In the genomic region with DNA sequence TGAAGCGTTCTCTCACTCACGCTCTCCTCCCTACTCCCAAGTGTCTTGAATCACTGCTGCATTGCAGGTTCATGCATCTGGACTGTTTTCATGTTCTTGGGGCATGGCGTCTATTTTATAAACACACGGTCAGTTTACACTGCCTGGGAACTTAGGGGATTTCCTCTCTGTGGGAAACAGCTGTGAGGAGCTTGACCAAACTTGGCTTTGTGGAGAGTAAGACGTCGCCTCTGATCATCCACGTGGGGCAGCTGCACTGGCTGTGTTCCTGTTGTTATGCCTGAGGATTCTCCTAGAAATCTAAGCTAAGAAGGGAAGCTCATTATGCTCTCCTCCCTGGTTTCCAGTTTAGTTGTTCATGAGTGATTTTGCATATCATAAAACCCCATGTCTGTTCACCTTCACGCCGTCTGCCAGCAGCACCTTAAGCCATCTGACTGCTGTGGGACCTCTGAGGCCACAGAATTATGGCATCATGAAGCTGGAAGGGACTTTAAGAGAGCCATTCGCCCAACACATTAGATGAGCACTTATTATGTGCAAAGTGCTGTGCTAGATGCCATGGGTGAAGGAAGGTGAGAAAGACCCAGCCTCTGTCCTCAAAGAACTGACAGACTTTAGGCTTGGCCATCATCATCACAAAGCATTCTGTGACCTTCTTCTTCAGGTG, we compare ENCODE assay signal across 9 cellular contexts. TPM values are rescaled to one million over a fixed set of nuclear protein-coding genes. Genes with fewer than 3 reads are reported as not detected.
A peak's percentile ranks its signal among the peaks of the same experiment; 100 is the strongest.
DNase-seq lines count a peak whose midpoint lies in the region; ATAC-seq, FAIRE-seq and TF ChIP-seq lines count a peak whose summit lies in the region.
"Had no signal": no experiment of that assay in that cellular context is flagged by ENCODE, and none has a peak within 500 bp of the region (broad histone marks: within the 10 kb centered on the region; RNA-seq: fewer than 3 reads in every experiment).

No MANE protein-coding gene starts in this region.

- no peak for TF ChIP-seq CTCF in astrocyte of the spinal cord (IDR thresholded peaks at IDR 0.05; ENCODE audit: low read depth, low read length)

- ATAC-seq in HG03108 (IDR thresholded peaks at IDR 0.05; ENCODE audit: unreplicated experiment) = peak; percentile 28

- DNase-seq in DMS53 (lab: John Stamatoyannopoulos, UW) (peak; percentile 64), DMS53 treated with DMSO at 0.1 percent for 48 hours (lab: John Stamatoyannopoulos, UW; ENCODE audit: unreplicated experiment) (no peak), astrocyte of the spinal cord (ENCODE audit: low read depth, low spot score) (peak; percentile 86), myocyte (ENCODE audit: low read depth) (peak; percentile 96), urothelium cell line (ENCODE audit: low spot score) (no peak), OCI-M2 (lab: John Stamatoyannopoulos, UW; ENCODE audit: unreplicated experiment) (no peak)
- no peak for DNase-seq in activated CD4-positive, CD25-positive, alpha-beta regulatory T cell treated with anti-CD3 and anti-CD28 coated beads, Interleukin-2, amount 50 U/mL, for 72 hours

- H3K4me3 ChIP-seq in astrocyte of the spinal cord (ENCODE audit: low read depth, low read length) = no peak overlapping the region

- in situ Hi-C loops in astrocyte of the spinal cord (cut with HindIII; ENCODE audit: low sequenced_read_pairs) = no loop called here

- no peak for FAIRE-seq in urothelium cell line (lab: Jason Lieb, UNC)
- FAIRE-seq: A204.1 had no signal

RNA-seq across cellular contexts. Expression of a gene that starts 38.8 kb away (rescaled TPM):
- not detected in 2 replicates for total RNA-seq in myocyte
- not detected for polyA plus RNA-seq in myocyte (2012)

Comparison
In these comparisons a context has a peak if more than half of its experiments do, and no peak if none do; other contexts are left out.
1. DNase-seq: peak in DMS53 (single experiment), astrocyte of the spinal cord (single experiment) and myocyte (single experiment); none in DMS53 treated with DMSO at 0.1 percent for 48 hours (single experiment), activated CD4-positive, CD25-positive, alpha-beta regulatory T cell treated with anti-CD3 and anti-CD28 coated beads, Interleukin-2, amount 50 U/mL, for 72 hours (single experiment), urothelium cell line (single experiment) and OCI-M2 (single experiment).